Comparison of ENCODE assay signal across 1 cellular context in genomic region chr4:121246698-121247097, GRCh38.
TF ChIP-seq lines count a peak whose summit lies in the region.

No MANE protein-coding gene starts in this region.

TF ChIP-seq in WTC11, 78 proteins besides CTCF, POLR2A, EP300 and RAD21 (continued from another document):
- TF ChIP-seq ATF6 (CRISPR knock-in tag; IDR thresholded peaks at IDR 0.05): no peak
- no peak for TF ChIP-seq ZNF425 (CRISPR knock-in tag; conservative IDR thresholded peaks at IDR 0.05)
- no peak for TF ChIP-seq FOXJ3 (CRISPR knock-in tag; IDR thresholded peaks at IDR 0.05; ENCODE audit: borderline replicate concordance)
- no peak for TF ChIP-seq CREB1 (CRISPR knock-in tag; IDR thresholded peaks at IDR 0.05)
TF ChIP-seq in WTC11: peak in this region for 0.
